In genomic region chr3:178083906-178084823, GRCh38 we compare ENCODE assay signal across 8 cellular contexts.
DNase-seq lines count a peak whose midpoint lies in the region; ATAC-seq and TF ChIP-seq lines count a peak whose summit lies in the region.

No MANE protein-coding gene starts in this region.

- intact Hi-C loops in PC-9 (cut with micrococcal nuclease; ENCODE audit: unreplicated experiment): loop anchor here (5.0 kb wide), 1 partner anchor 307 kb away; no protein-coding TSS in a partner anchor

- peak overlapping the region; percentile 90 for H2AFZ ChIP-seq in ACC112 (ENCODE audit: low read length, unreplicated experiment)
- no peak overlapping the region for H2AFZ ChIP-seq in PC-9
- H2AFZ ChIP-seq in fibroblast of lung (ENCODE audit: low read length): no peak overlapping the region
- peak overlapping the region; percentile 65 for H2AFZ ChIP-seq in parathyroid adenoma

- H3K4me2 ChIP-seq in PC-9 (no peak overlapping the region), fibroblast of lung (ENCODE audit: extremely low read depth, insufficient read depth, low read length) (no peak overlapping the region), parathyroid adenoma (ENCODE audit: low read length) (peak overlapping the region; percentile 68)

- H3K4me3 ChIP-seq in ACC112 (ENCODE audit: low read depth, low read length) (no peak overlapping the region), PC-9 (no peak overlapping the region), fibroblast of lung (replicated peaks in 1 of 4; ENCODE audit: control extremely low read depth in 1 of 4, insufficient read depth in 1 of 4, low read depth in 3 of 4, low read length in 4 of 4) (peak overlapping the region in 1 of 4 experiments; percentile 7), parathyroid adenoma (ENCODE audit: low read depth, low read length) (peak overlapping the region; percentile 40)

- no peak for DNase-seq in PC-9
- peak in 1 of 2 donors; percentile 15 for DNase-seq in fibroblast of lung (ENCODE audit: low read depth in 2 of 2)
- DNase-seq in activated effector memory CD4-positive, alpha-beta T cell treated with anti-CD3 and anti-CD28 coated beads, Interleukin-2, amount 50 U/mL, for 16 hours: no peak

- H3K79me2 ChIP-seq in ACC112 (ENCODE audit: control insufficient read depth, insufficient read depth, low read length, unreplicated experiment) (no peaks in the 10 kb centered on the region), PC-9 (ENCODE audit: low read depth) (no peaks in the 10 kb centered on the region), fibroblast of lung (ENCODE audit: control insufficient read depth, insufficient read depth, low read length) (no peaks in the 10 kb centered on the region), parathyroid adenoma (no peaks in the 10 kb centered on the region)

- no peaks in the 10 kb centered on the region for H3K27me3 ChIP-seq in ACC112 (ENCODE audit: insufficient read depth, low read length)
- H3K27me3 ChIP-seq in PC-9 (ENCODE audit: insufficient read depth, low read depth): no peaks in the 10 kb centered on the region
- H3K27me3 ChIP-seq in fibroblast of lung (ENCODE audit: control insufficient read depth, insufficient read depth, low read length): no peaks in the 10 kb centered on the region
- no peaks in the 10 kb centered on the region for H3K27me3 ChIP-seq in parathyroid adenoma (ENCODE audit: control insufficient read depth, insufficient read depth, low read length)

- TF ChIP-seq CTCF in PC-9 (conservative IDR thresholded peaks at IDR 0.05) (peak; percentile 62; the same call in 1 of the 2 replicates), fibroblast of lung (conservative IDR thresholded peaks at IDR 0.05 in 1 of 2, IDR thresholded peaks at IDR 0.05 in 1 of 2; ENCODE audit: low read depth in 1 of 2, low read length in 2 of 2) (peak; percentile 20 to 51), parathyroid adenoma (IDR thresholded peaks at IDR 0.05) (peak; percentile 80)

- H3K9me2 ChIP-seq in PC-9 (ENCODE audit: insufficient read depth): no peaks in the 10 kb centered on the region

- no peaks in the 10 kb centered on the region for H3K36me3 ChIP-seq in ACC112 (ENCODE audit: insufficient read depth, low read length)
- H3K36me3 ChIP-seq in PC-9 (ENCODE audit: low read depth): no peaks in the 10 kb centered on the region
- no peaks in the 10 kb centered on the region for H3K36me3 ChIP-seq in fibroblast of lung (ENCODE audit: control insufficient read depth, insufficient read depth, low read length)
- H3K36me3 ChIP-seq in parathyroid adenoma (ENCODE audit: control insufficient read depth, insufficient read depth, low read length): no peaks in the 10 kb centered on the region

- CTCF ChIA-PET in PC-9 (lab: Charles Lee): no interaction called here

- no peaks in the 10 kb centered on the region for H4K20me1 ChIP-seq in PC-9 (ENCODE audit: insufficient read depth)
- H4K20me1 ChIP-seq in fibroblast of lung (ENCODE audit: control insufficient read depth, extremely low read depth, insufficient read depth, low read length): no peaks in the 10 kb centered on the region

- H3K9ac ChIP-seq in fibroblast of lung (ENCODE audit: insufficient read depth, low read length) (no peak overlapping the region), parathyroid adenoma (peak overlapping the region; percentile 8)

- H3K27ac ChIP-seq in ACC112 (ENCODE audit: low read depth, low read length) (peak overlapping the region; percentile 32; the same call in 1 of the 2 replicates), PC-9 (no peak overlapping the region), fibroblast of lung (ENCODE audit: insufficient read depth, low read length) (peak overlapping the region; percentile 31), parathyroid adenoma (peak overlapping the region; percentile 98)

- H3F3A ChIP-seq in PC-9 (ENCODE audit: insufficient read depth, low read depth): no peaks in the 10 kb centered on the region

- H3K4me1 ChIP-seq in ACC112 (ENCODE audit: control insufficient read depth, insufficient read depth, low read length, unreplicated experiment) (peaks cover 19% of the 10 kb centered on the region), PC-9 (replicated peaks; ENCODE audit: insufficient read depth) (peaks cover 8% of the 10 kb centered on the region), fibroblast of lung (ENCODE audit: control insufficient read depth, extremely low read depth, insufficient read depth, low read length) (peaks cover 5% of the 10 kb centered on the region), parathyroid adenoma (peaks cover 82% of the 10 kb centered on the region)

- ATAC-seq in HG03342 (IDR thresholded peaks at IDR 0.05; ENCODE audit: unreplicated experiment) (peak; percentile 50), HG03095 (IDR thresholded peaks at IDR 0.05; ENCODE audit: unreplicated experiment) (no peak), HG02852 (IDR thresholded peaks at IDR 0.05; ENCODE audit: unreplicated experiment) (no peak)

- no TSS peak for BruUV-seq in PC-9 (replicated peaks; lab: Mats Ljungman, UMichigan)

- POLR2A ChIA-PET in PC-9 (lab: Charles Lee; ENCODE audit: unreplicated experiment): no interaction called here

- no peaks in the 10 kb centered on the region; the same call in 1 of the 2 replicates for H3K9me3 ChIP-seq in PC-9 (ENCODE audit: insufficient read depth, low read depth)
- H3K9me3 ChIP-seq in fibroblast of lung (ENCODE audit: control insufficient read depth, insufficient read depth, low read depth, low read length): no peaks in the 10 kb centered on the region
- no peaks in the 10 kb centered on the region for H3K9me3 ChIP-seq in parathyroid adenoma (ENCODE audit: control insufficient read depth, low read length)

Comparison
In these comparisons a context has a peak if more than half of its experiments do, and no peak if none do; other contexts are left out.
1. H2AFZ ChIP-seq: peak in ACC112 (single experiment) and parathyroid adenoma (single experiment); none in PC-9 (single experiment) and fibroblast of lung (single experiment).
2. Peak in every context shown above with its lines, with median percentiles within 50 percentile points of each other: CTCF ChIP-seq.